In the genomic region with DNA sequence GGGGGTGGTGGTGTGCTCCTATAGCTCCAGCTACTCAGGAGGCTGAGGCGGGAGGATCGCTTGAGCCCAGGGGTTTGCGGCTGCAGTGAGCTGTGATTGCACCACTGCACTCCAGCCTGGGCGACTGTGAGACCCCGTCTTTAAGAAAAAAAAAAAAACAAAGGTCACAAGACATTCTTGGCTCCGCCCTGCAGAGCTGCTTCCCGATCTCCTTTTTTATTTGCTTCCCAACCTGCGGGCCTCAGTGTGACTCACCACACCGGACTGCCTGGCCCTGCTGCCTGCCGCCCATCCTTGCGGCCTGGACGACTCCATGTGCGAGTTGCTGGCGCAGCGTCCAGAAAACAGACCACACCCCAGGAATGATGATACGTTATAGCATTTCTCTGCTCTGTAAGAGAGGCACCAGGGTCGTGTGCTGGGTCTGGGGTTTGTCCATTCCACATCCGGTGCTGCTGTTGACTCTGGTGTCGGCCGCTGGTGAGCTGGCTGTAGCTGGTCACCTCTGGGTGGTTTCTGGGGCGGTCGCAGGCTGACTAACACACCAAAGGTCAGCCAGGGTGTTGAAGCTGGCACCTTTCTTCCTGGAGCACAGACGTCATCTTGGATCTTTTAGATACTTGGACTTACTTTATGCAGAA, we compare ENCODE assay signal across 1 cellular context.
TF ChIP-seq lines count a peak whose summit lies in the region.

No MANE protein-coding gene starts in this region.

TF ChIP-seq in HEK293, 187 proteins besides CTCF, POLR2A, EP300 and RAD21 (continued from another document):
- TF ChIP-seq, protein P1, sequence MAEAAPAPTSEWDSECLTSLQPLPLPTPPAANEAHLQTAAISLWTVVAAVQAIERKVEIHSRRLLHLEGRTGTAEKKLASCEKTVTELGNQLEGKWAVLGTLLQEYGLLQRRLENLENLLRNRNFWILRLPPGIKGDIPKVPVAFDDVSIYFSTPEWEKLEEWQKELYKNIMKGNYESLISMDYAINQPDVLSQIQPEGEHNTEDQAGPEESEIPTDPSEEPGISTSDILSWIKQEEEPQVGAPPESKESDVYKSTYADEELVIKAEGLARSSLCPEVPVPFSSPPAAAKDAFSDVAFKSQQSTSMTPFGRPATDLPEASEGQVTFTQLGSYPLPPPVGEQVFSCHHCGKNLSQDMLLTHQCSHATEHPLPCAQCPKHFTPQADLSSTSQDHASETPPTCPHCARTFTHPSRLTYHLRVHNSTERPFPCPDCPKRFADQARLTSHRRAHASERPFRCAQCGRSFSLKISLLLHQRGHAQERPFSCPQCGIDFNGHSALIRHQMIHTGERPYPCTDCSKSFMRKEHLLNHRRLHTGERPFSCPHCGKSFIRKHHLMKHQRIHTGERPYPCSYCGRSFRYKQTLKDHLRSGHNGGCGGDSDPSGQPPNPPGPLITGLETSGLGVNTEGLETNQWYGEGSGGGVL (tag by site-specific recombination; IDR thresholded peaks at IDR 0.05) = no peak
- no peak for TF ChIP-seq ZNF266 (tag by site-specific recombination; IDR thresholded peaks at IDR 0.05; ENCODE audit: low read depth)
- TF ChIP-seq, protein P2, sequence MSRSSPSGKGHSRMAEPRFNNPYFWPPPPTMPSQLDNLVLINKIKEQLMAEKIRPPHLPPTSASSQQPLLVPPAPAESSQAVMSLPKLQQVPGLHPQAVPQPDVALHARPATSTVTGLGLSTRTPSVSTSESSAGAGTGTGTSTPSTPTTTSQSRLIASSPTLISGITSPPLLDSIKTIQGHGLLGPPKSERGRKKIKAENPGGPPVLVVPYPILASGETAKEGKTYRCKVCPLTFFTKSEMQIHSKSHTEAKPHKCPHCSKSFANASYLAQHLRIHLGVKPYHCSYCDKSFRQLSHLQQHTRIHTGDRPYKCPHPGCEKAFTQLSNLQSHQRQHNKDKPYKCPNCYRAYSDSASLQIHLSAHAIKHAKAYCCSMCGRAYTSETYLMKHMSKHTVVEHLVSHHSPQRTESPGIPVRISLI (tag by site-specific recombination; IDR thresholded peaks at IDR 0.05) = peak; percentile 99
- TF ChIP-seq ZSCAN30 (tag by site-specific recombination; IDR thresholded peaks at IDR 0.05) = peak; percentile 34; the same call in 1 of the 2 replicates
- TF ChIP-seq, protein P3, sequence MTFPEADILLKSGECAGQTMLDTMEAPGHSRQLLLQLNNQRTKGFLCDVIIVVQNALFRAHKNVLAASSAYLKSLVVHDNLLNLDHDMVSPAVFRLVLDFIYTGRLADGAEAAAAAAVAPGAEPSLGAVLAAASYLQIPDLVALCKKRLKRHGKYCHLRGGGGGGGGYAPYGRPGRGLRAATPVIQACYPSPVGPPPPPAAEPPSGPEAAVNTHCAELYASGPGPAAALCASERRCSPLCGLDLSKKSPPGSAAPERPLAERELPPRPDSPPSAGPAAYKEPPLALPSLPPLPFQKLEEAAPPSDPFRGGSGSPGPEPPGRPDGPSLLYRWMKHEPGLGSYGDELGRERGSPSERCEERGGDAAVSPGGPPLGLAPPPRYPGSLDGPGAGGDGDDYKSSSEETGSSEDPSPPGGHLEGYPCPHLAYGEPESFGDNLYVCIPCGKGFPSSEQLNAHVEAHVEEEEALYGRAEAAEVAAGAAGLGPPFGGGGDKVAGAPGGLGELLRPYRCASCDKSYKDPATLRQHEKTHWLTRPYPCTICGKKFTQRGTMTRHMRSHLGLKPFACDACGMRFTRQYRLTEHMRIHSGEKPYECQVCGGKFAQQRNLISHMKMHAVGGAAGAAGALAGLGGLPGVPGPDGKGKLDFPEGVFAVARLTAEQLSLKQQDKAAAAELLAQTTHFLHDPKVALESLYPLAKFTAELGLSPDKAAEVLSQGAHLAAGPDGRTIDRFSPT (tag by site-specific recombination; IDR thresholded peaks at IDR 0.05) = peak; percentile 77; the same call in 1 of the 2 replicates
- peak; percentile 74 for TF ChIP-seq ZNF600 (tag by site-specific recombination; IDR thresholded peaks at IDR 0.05)
- TF ChIP-seq IKZF3 (tag by site-specific recombination; IDR thresholded peaks at IDR 0.05) = peak; percentile 31; the same call in 1 of the 2 replicates
- TF ChIP-seq, protein P4, sequence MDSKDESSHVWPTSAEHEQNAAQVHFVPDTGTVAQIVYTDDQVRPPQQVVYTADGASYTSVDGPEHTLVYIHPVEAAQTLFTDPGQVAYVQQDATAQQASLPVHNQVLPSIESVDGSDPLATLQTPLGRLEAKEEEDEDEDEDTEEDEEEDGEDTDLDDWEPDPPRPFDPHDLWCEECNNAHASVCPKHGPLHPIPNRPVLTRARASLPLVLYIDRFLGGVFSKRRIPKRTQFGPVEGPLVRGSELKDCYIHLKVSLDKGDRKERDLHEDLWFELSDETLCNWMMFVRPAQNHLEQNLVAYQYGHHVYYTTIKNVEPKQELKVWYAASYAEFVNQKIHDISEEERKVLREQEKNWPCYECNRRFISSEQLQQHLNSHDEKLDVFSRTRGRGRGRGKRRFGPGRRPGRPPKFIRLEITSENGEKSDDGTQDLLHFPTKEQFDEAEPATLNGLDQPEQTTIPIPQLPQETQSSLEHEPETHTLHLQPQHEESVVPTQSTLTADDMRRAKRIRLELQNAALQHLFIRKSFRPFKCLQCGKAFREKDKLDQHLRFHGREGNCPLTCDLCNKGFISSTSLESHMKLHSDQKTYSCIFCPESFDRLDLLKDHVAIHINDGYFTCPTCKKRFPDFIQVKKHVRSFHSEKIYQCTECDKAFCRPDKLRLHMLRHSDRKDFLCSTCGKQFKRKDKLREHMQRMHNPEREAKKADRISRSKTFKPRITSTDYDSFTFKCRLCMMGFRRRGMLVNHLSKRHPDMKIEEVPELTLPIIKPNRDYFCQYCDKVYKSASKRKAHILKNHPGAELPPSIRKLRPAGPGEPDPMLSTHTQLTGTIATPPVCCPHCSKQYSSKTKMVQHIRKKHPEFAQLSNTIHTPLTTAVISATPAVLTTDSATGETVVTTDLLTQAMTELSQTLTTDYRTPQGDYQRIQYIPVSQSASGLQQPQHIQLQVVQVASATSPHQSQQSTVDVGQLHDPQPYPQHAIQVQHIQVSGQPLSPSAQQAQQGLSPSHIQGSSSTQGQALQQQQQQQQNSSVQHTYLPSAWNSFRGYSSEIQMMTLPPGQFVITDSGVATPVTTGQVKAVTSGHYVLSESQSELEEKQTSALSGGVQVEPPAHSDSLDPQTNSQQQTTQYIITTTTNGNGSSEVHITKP (tag by site-specific recombination; IDR thresholded peaks at IDR 0.05) = peak; percentile 88
- peak; percentile 43; the same call in 1 of the 2 replicates for TF ChIP-seq KLF9 (tag by site-specific recombination; IDR thresholded peaks at IDR 0.05; ENCODE audit: low read depth)
- TF ChIP-seq KLF1 (tag by site-specific recombination; IDR thresholded peaks at IDR 0.05) = peak; percentile 75
- peak; percentile 71 for TF ChIP-seq BCL11A (tag by site-specific recombination; IDR thresholded peaks at IDR 0.05; ENCODE audit: low read depth)
- TF ChIP-seq ZNF239 (tag by site-specific recombination; IDR thresholded peaks at IDR 0.05) = no peak
- TF ChIP-seq SETDB1 (IDR thresholded peaks at IDR 0.05; ENCODE audit: insufficient read length, low read length) = peak; percentile 29
- TF ChIP-seq ZFP69B (tag by site-specific recombination; IDR thresholded peaks at IDR 0.05) = 0 out of 2 replicates have a peak, but pooled peaks have one; percentile 29
- peak; percentile 40; the same call in 1 of the 2 replicates for TF ChIP-seq ZIC2 (tag by site-specific recombination; IDR thresholded peaks at IDR 0.05)
- peak; percentile 88 for TF ChIP-seq ZNF335 (tag by site-specific recombination; conservative IDR thresholded peaks at IDR 0.05)
- no peak; the same call in 1 of the 2 replicates for TF ChIP-seq ZNF24 (tag by site-specific recombination; IDR thresholded peaks at IDR 0.05)
- TF ChIP-seq ZNF394 (tag by site-specific recombination; IDR thresholded peaks at IDR 0.05; ENCODE audit: borderline replicate concordance) = peak; percentile 77
- no peak for TF ChIP-seq ZNF624 (tag by site-specific recombination; IDR thresholded peaks at IDR 0.05)
- TF ChIP-seq KLF8 (tag by site-specific recombination; IDR thresholded peaks at IDR 0.05) = peak; percentile 64; the same call in 1 of the 2 replicates
- 0 out of 2 replicates have a peak, but pooled peaks have one; percentile 26 for TF ChIP-seq ZNF2 (tag by site-specific recombination; IDR thresholded peaks at IDR 0.05)
- TF ChIP-seq ZNF660 (tag by site-specific recombination; IDR thresholded peaks at IDR 0.05) = peak; percentile 59; the same call in 1 of the 2 replicates
- TF ChIP-seq ZNF629 (tag by site-specific recombination; IDR thresholded peaks at IDR 0.05) = peak; percentile 36; the same call in 1 of the 2 replicates
- TF ChIP-seq ZNF366 (tag by site-specific recombination; conservative IDR thresholded peaks at IDR 0.05) = peak; percentile 12; the same call in 1 of the 2 replicates
- peak; percentile 73 for TF ChIP-seq SP7 (tag by site-specific recombination; IDR thresholded peaks at IDR 0.05)
- TF ChIP-seq ZFP37 (tag by site-specific recombination; IDR thresholded peaks at IDR 0.05) = 0 out of 2 replicates have a peak, but pooled peaks have one; percentile 21
- peak; percentile 51; the same call in 1 of the 2 replicates for TF ChIP-seq ZEB2 (tag by site-specific recombination; IDR thresholded peaks at IDR 0.05)
- TF ChIP-seq, protein P5, sequence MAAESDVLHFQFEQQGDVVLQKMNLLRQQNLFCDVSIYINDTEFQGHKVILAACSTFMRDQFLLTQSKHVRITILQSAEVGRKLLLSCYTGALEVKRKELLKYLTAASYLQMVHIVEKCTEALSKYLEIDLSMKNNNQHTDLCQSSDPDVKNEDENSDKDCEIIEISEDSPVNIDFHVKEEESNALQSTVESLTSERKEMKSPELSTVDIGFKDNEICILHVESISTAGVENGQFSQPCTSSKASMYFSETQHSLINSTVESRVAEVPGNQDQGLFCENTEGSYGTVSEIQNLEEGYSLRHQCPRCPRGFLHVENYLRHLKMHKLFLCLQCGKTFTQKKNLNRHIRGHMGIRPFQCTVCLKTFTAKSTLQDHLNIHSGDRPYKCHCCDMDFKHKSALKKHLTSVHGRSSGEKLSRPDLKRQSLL (tag by site-specific recombination; IDR thresholded peaks at IDR 0.05) = 0 out of 2 replicates have a peak, but pooled peaks have one; percentile 16
TF ChIP-seq in HEK293: peak in this region for 33.
